In the genomic region with DNA sequence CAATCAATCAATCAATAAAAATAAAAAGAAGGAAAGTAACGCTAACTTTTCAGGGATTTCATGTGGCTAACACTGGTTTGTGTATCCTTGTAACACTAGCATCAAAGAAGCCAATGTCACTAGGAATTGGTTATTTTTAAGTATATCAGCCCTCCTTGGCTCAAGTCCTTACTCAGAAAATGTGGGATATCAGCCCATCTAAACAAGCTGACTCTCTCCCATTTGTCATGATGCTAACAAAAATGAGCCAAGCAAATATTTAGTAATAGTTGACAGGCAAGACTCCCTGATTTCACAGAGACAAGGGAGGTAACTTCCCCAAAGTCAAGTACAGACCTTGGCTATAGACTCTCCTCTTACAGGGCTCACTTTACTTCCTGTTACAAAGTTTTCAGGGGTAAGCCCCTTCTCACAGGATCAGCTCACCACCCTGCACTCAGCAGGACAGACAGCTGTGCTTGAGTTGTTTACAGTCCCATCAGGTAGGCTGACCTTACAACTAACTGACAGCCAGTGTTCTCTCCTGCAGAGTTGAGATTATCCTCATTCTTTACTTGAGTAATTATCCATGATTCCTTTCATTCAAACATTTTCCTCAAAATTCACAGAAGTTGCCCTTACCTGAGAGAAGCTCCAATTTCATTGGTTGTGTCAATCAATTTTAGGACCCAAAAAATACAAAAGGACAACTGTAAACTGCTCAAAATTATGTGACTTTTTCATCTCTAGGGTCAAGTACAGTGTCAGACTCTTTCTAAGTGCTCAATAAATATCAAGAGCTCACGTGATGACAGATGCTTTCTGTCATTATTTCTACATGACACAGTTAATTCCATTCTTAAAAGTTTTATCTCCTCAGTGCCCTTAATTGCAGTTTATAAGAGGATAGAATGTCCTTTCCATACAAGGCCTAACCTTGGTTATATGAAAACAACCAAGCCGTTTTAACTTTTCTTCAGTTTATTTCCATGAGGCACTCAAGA, we compare ENCODE assay signal across 15 cellular contexts. TPM values are rescaled to one million over a fixed set of nuclear protein-coding genes. Genes with fewer than 3 reads are reported as not detected.
A peak's percentile ranks its signal among the peaks of the same experiment; 100 is the strongest.
DNase-seq lines count a peak whose midpoint lies in the region; ATAC-seq and TF ChIP-seq lines count a peak whose summit lies in the region.
"Had no signal": no experiment of that assay in that cellular context is flagged by ENCODE, and none has a peak within 500 bp of the region (broad histone marks: within the 10 kb centered on the region; RNA-seq: fewer than 3 reads in every experiment).

No MANE protein-coding gene starts in this region.

- peaks cover 22% of the 10 kb centered on the region for H3K4me1 ChIP-seq in osteoblast (ENCODE audit: insufficient read depth, low read length)
- H3K4me1 ChIP-seq: upper lobe of left lung had no signal

- H3K79me2 ChIP-seq in osteoblast (ENCODE audit: insufficient read depth, low read length): no peaks in the 10 kb centered on the region

- no peak for TF ChIP-seq CTCF in osteoblast (IDR thresholded peaks at IDR 0.05; ENCODE audit: extremely low read depth, low read depth, low read length)

- no peak overlapping the region for H3K4me2 ChIP-seq in osteoblast (ENCODE audit: insufficient read depth, low read length)

- peak; percentile 17 for DNase-seq in SKM-1 (lab: John Stamatoyannopoulos, UW; ENCODE audit: unreplicated experiment)
- DNase-seq in osteoblast (ENCODE audit: insufficient read length, low spot score, missing footprints): peak; percentile 54
- no peak for DNase-seq in NCI-H2029 (lab: John Stamatoyannopoulos, UW)
- DNase-seq in SIG-M5 treated with dmso at 0.1 percent for 504 hours (lab: John Stamatoyannopoulos, UW; ENCODE audit: unreplicated experiment): no peak
- DNase-seq in COR-L47 (lab: John Stamatoyannopoulos, UW): no peak
- DNase-seq: activated gamma-delta T cell, Calu3, glutamatergic neuron, HCEC 1CT, NCI-H1930, upper lobe of left lung had no signal

- H2AFZ ChIP-seq in osteoblast (ENCODE audit: low read length): no peak overlapping the region

- ATAC-seq in GM19035 (IDR thresholded peaks at IDR 0.05; ENCODE audit: unreplicated experiment) (peak; percentile 55), HG03432 (IDR thresholded peaks at IDR 0.05; ENCODE audit: unreplicated experiment) (peak; percentile 96), GM19452 (IDR thresholded peaks at IDR 0.05; ENCODE audit: unreplicated experiment) (no peak)

- no peaks in the 10 kb centered on the region for H3K9me3 ChIP-seq in osteoblast (ENCODE audit: low read depth, low read length)
- H3K9me3 ChIP-seq: upper lobe of left lung had no signal

- no peaks in the 10 kb centered on the region for H4K20me1 ChIP-seq in osteoblast (ENCODE audit: insufficient read depth, low read length)

- no peaks in the 10 kb centered on the region for H3K36me3 ChIP-seq in osteoblast (ENCODE audit: insufficient read depth, low read length)
- H3K36me3 ChIP-seq: upper lobe of left lung had no signal

- H3K4me3 ChIP-seq in osteoblast (ENCODE audit: insufficient read depth, low read length): no peak overlapping the region
- H3K4me3 ChIP-seq: upper lobe of left lung had no signal

- no peak overlapping the region for H3K27ac ChIP-seq in osteoblast (ENCODE audit: low read depth, low read length)
- H3K27ac ChIP-seq: upper lobe of left lung had no signal

- H3K27me3 ChIP-seq in osteoblast (ENCODE audit: insufficient read depth, low read length): no peaks in the 10 kb centered on the region
- H3K27me3 ChIP-seq: upper lobe of left lung had no signal

RNA-seq across cellular contexts. Expression of a gene that starts 38.1 kb away (rescaled TPM):
- total RNA-seq in osteoblast: 0.36 and 0.59 TPM in 2 replicates
- total RNA-seq: Calu3, pulmonary artery endothelial cell had no signal

Comparison
In these comparisons a context has a peak if more than half of its experiments do, and no peak if none do; other contexts are left out.
1. DNase-seq: peak in SKM-1 (single experiment) and osteoblast (single experiment); none in NCI-H2029 (single experiment), SIG-M5 treated with dmso at 0.1 percent for 504 hours (single experiment) and COR-L47 (single experiment).